9 cellular contexts compared by ENCODE assay signal in genomic region chr2:25586726-25587144, GRCh38.
DNase-seq lines count a peak whose midpoint lies in the region.
"Had no signal": no experiment of that assay in that cellular context is flagged by ENCODE, and none has a peak within 500 bp of the region (broad histone marks: within the 10 kb centered on the region; RNA-seq: fewer than 3 reads in every experiment).

No MANE protein-coding gene starts in this region.

- DNase-seq in activated CD4-positive, alpha-beta T cell treated with anti-CD3 and anti-CD28 coated beads for 48 hours: peak; percentile 31
- DNase-seq in activated CD4-positive, alpha-beta T cell treated with anti-CD3 and anti-CD28 coated beads for 1 hour: no peak
- DNase-seq in H7 (peak; percentile 36), NCI-H2171 treated with DMSO at 0.1 percent for 48 hours (lab: John Stamatoyannopoulos, UW) (peak; percentile 39), pons (ENCODE audit: low spot score) (peak; percentile 82), foreskin melanocyte (no peak)
- no peak for DNase-seq in effector CD4-positive, alpha-beta T cell
- no peak for DNase-seq in activated CD8-positive, alpha-beta memory T cell treated with anti-CD3 and anti-CD28 coated beads, Interleukin-2, amount 50 U/mL, for 48 hours
- DNase-seq: stimulated activated CD4-positive, alpha-beta T cell treated with anti-CD3 and anti-CD28 coated beads, Interleukin-4, amount 100 ng/mL, for 4 hours had no signal

- no peak overlapping the region for H3K4me3 ChIP-seq in H7 (ENCODE audit: insufficient read depth, low read depth, low read length)

- no peaks in the 10 kb centered on the region for H3K27me3 ChIP-seq in H7 (ENCODE audit: control insufficient read depth, insufficient read depth, low read length)

- H3K36me3 ChIP-seq in H7 (replicated peaks; ENCODE audit: control insufficient read depth, insufficient read depth, low read length): no peaks in the 10 kb centered on the region

Comparison
In these comparisons a context has a peak if more than half of its experiments do, and no peak if none do; other contexts are left out.
1. DNase-seq: peak in activated CD4-positive, alpha-beta T cell treated with anti-CD3 and anti-CD28 coated beads for 48 hours (single experiment), H7 (single experiment), NCI-H2171 treated with DMSO at 0.1 percent for 48 hours (single experiment) and pons (single experiment); none in activated CD4-positive, alpha-beta T cell treated with anti-CD3 and anti-CD28 coated beads for 1 hour (single experiment), effector CD4-positive, alpha-beta T cell (single experiment), foreskin melanocyte (single experiment) and activated CD8-positive, alpha-beta memory T cell treated with anti-CD3 and anti-CD28 coated beads, Interleukin-2, amount 50 U/mL, for 48 hours (single experiment).